In the genomic region with DNA sequence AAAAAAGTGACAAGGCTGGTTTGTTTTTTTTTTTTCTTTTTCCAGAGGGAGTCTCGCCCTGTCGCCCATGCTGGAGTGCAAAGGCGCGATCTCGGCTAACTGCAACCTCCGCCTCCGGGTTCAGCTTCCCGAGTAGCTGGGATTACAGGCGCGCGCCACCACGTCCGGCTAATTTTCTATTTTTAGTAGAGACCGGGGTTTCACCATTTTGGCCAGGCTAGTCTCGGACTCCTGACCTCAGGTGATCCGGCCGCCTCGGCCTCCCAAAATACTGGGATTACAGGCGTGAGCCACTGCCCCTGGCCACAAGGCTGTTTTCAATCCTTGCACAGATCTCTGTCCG, we compare ENCODE assay signal across 8 cellular contexts. TPM values are rescaled to one million over a fixed set of nuclear protein-coding genes. Genes with fewer than 3 reads are reported as not detected.
DNase-seq lines count a peak whose midpoint lies in the region; ATAC-seq lines count a peak whose summit lies in the region.

No MANE protein-coding gene starts in this region.

- no peak for ATAC-seq in HG03097 (IDR thresholded peaks at IDR 0.05; ENCODE audit: low FRiP score, unreplicated experiment)
- no peak for ATAC-seq in HG02981 (IDR thresholded peaks at IDR 0.05; ENCODE audit: unreplicated experiment)

- H3K27ac ChIP-seq in layer of hippocampus (ENCODE audit: low read depth, low read length) (peak overlapping the region; percentile 83), temporal lobe (ENCODE audit: low read depth, low read length) (peak overlapping the region; percentile 53)

- H3K27me3 Mint-ChIP-seq in T-helper 2 cell treated with Interferon-gamma antibody and Interleukin-4, amounts not matched to agents 5 μg/mL and 100 μg/mL, for 36 hours (ENCODE audit: low read depth), result no peaks in the 10 kb centered on the region
- no peaks in the 10 kb centered on the region for H3K27me3 Mint-ChIP-seq in activated naive CD8-positive, alpha-beta T cell treated with anti-CD3 and anti-CD28 coated beads for 36 hours

- H3K27ac Mint-ChIP-seq in T-helper 2 cell treated with Interferon-gamma antibody and Interleukin-4, amounts not matched to agents 5 μg/mL and 100 μg/mL, for 36 hours, result peak overlapping the region; percentile 84
- H3K27ac Mint-ChIP-seq in activated naive CD8-positive, alpha-beta T cell treated with anti-CD3 and anti-CD28 coated beads for 36 hours, result peak overlapping the region; percentile 96

- peaks cover 7% of the 10 kb centered on the region for H3K4me1 Mint-ChIP-seq in T-helper 2 cell treated with Interferon-gamma antibody and Interleukin-4, amounts not matched to agents 5 μg/mL and 100 μg/mL, for 36 hours (ENCODE audit: low read depth)
- H3K4me1 Mint-ChIP-seq in activated naive CD8-positive, alpha-beta T cell treated with anti-CD3 and anti-CD28 coated beads for 36 hours, result peaks cover 17% of the 10 kb centered on the region

- DNase-seq in T-helper 2 cell treated with Interferon-gamma antibody and Interleukin-4, amounts not matched to agents 5 μg/mL and 100 μg/mL, for 36 hours (ENCODE audit: low spot score), result no peak
- DNase-seq in T-helper 2 cell (no peak), OCI-M2 (lab: John Stamatoyannopoulos, UW; ENCODE audit: unreplicated experiment) (no peak)
- no peak for DNase-seq in activated naive CD8-positive, alpha-beta T cell treated with anti-CD3 and anti-CD28 coated beads for 36 hours

- H3K36me3 Mint-ChIP-seq in T-helper 2 cell treated with Interferon-gamma antibody and Interleukin-4, amounts not matched to agents 5 μg/mL and 100 μg/mL, for 36 hours (ENCODE audit: low read depth), result peaks cover 15% of the 10 kb centered on the region
- peaks cover 3% of the 10 kb centered on the region for H3K36me3 Mint-ChIP-seq in activated naive CD8-positive, alpha-beta T cell treated with anti-CD3 and anti-CD28 coated beads for 36 hours

- H3K9me3 Mint-ChIP-seq in T-helper 2 cell treated with Interferon-gamma antibody and Interleukin-4, amounts not matched to agents 5 μg/mL and 100 μg/mL, for 36 hours, result no peaks in the 10 kb centered on the region
- H3K9me3 Mint-ChIP-seq in activated naive CD8-positive, alpha-beta T cell treated with anti-CD3 and anti-CD28 coated beads for 36 hours, result no peaks in the 10 kb centered on the region

- peak overlapping the region; percentile 90 for H3K4me3 Mint-ChIP-seq in T-helper 2 cell treated with Interferon-gamma antibody and Interleukin-4, amounts not matched to agents 5 μg/mL and 100 μg/mL, for 36 hours
- peak overlapping the region; percentile 98 for H3K4me3 Mint-ChIP-seq in activated naive CD8-positive, alpha-beta T cell treated with anti-CD3 and anti-CD28 coated beads for 36 hours

- H3K27me3 ChIP-seq in layer of hippocampus (ENCODE audit: control insufficient read depth, insufficient read depth, low read length), result no peaks in the 10 kb centered on the region

RNA-seq across cellular contexts. Expression of gene ATP6V1E1, which starts 0.6 kb away (rescaled TPM):
- total RNA-seq in activated naive CD8-positive, alpha-beta T cell treated with anti-CD3 and anti-CD28 coated beads for 36 hours, result 10 to 100 TPM; 78.7 to 82.1 TPM
- total RNA-seq in temporal lobe, result 80.6 TPM

RNA-seq across cellular contexts. Expression of gene BCL2L13, which starts 10.6 kb away (rescaled TPM):
- total RNA-seq in activated naive CD8-positive, alpha-beta T cell treated with anti-CD3 and anti-CD28 coated beads for 36 hours, result 10 to 100 TPM; 35.3 to 38.0 TPM
- total RNA-seq in temporal lobe, result 27.0 TPM
